8 cellular contexts compared by ENCODE assay signal in genomic region chr17:7888184-7888920, GRCh38. TPM values are rescaled to one million over a fixed set of nuclear protein-coding genes. Genes with fewer than 3 reads are reported as not detected.
DNase-seq lines count a peak whose midpoint lies in the region; ATAC-seq, FAIRE-seq and TF ChIP-seq lines count a peak whose summit lies in the region.

CHD3 (plus strand) TSS chr17:7888789; CDS start chr17:7889001, 212 bp downstream.

- H3K4me1 Mint-ChIP-seq in activated CD4-positive, alpha-beta T cell treated with anti-CD3 and anti-CD28 coated beads, Interleukin-2, amount 10 ng/mL, durations not matched to agents 24 days and 14 days: peaks cover 9% of the 10 kb centered on the region

- TF ChIP-seq CTCF in H1 (IDR thresholded peaks at IDR 0.05; ENCODE audit: control extremely low read depth in 1 of 3, insufficient read depth in 1 of 3, low read depth in 1 of 3, low read length in 3 of 3): no peak

- H3K56ac ChIP-seq in H1 (replicated peaks; ENCODE audit: insufficient read length, low read depth, low read length): no peak within 1 kb of the TSS

- no peak within 1 kb of the TSS; the same call in 1 of the 2 replicates for H2AK5ac ChIP-seq in H1 (ENCODE audit: low read depth, low read length)

- no peaks in the 10 kb centered on the region for H4K20me1 ChIP-seq in H1 (replicated peaks in 1 of 2; ENCODE audit: control insufficient read depth in 1 of 2, insufficient read depth in 2 of 2, low read length in 2 of 2)

- H3K14ac ChIP-seq in H1 (ENCODE audit: insufficient read length): no peak within 1 kb of the TSS

- peak within 1 kb of the TSS; percentile 45 for H4K91ac ChIP-seq in H1 (replicated peaks; ENCODE audit: insufficient read length, low read length)

- H3K79me1 ChIP-seq in H1 (ENCODE audit: low read depth, low read length): no peaks in the 10 kb centered on the region

- ATAC-seq in GM19397 (IDR thresholded peaks at IDR 0.05; ENCODE audit: unreplicated experiment) (no peak), HG02642 (IDR thresholded peaks at IDR 0.05; ENCODE audit: poor library complexity, unreplicated experiment) (no peak)

- intact Hi-C loops in activated CD4-positive, alpha-beta T cell treated with anti-CD3 and anti-CD28 coated beads, Interleukin-2, amount 10 ng/mL, durations not matched to agents 24 days and 14 days (cut with micrococcal nuclease): loop anchor here (5.0 kb wide), 2 partner anchors 44 to 201 kb away; partner anchors contain the start of genes CNTROB, TP53, TRAPPC1 and WRAP53

- peak within 1 kb of the TSS; percentile 53; the same call in 1 of the 2 replicates for H2BK15ac ChIP-seq in H1 (ENCODE audit: low read length)

- H3K4me2 ChIP-seq in H1 (ENCODE audit: insufficient read depth in 1 of 2, low read depth in 2 of 2, low read length in 2 of 2): peak within 1 kb of the TSS; percentile 82 to 100

- H3K9ac ChIP-seq in H1 (replicated peaks in 1 of 4; ENCODE audit: extremely low read depth in 1 of 4, low read depth in 3 of 4, low read length in 3 of 4): peak within 1 kb of the TSS in 3 of 4 experiments; percentile 35 to 42 (median 35); a peak in 6 of 7 replicates

- no peak within 1 kb of the TSS for H3K23ac ChIP-seq in H1 (ENCODE audit: insufficient read length)

- no peak for TF ChIP-seq POLR2A in H1 (IDR thresholded peaks at IDR 0.05; ENCODE audit: control extremely low read depth in 1 of 2, low read depth in 2 of 2, low read length in 2 of 2)

- H3K36me3 ChIP-seq in H1 (ENCODE audit: control insufficient read depth in 2 of 4, insufficient read depth in 4 of 4, low read length in 3 of 4): peaks cover 0 to 4% (median 0%) of the 10 kb centered on the region in 4 experiments; a peak in 1 of 8 replicates

- no peak within 1 kb of the TSS for H2BK120ac ChIP-seq in H1 (replicated peaks; ENCODE audit: low read depth, low read length)

- no peak within 1 kb of the TSS for H3K27ac ChIP-seq in H1 (ENCODE audit: low read depth, low read length)

- H3K79me2 ChIP-seq in H1 (ENCODE audit: control insufficient read depth in 1 of 2, insufficient read depth in 2 of 2, low read length in 2 of 2): no peaks in the 10 kb centered on the region

- H3K9me3 ChIP-seq in H1 (ENCODE audit: insufficient read depth in 2 of 2, low read depth in 1 of 2, low read length in 1 of 2): no peaks in the 10 kb centered on the region

- no peak within 1 kb of the TSS for H3K4ac ChIP-seq in H1 (replicated peaks; ENCODE audit: insufficient read length, low read depth, low read length)

- H3K23me2 ChIP-seq in H1 (ENCODE audit: low read depth, low read length): peaks cover 24% of the 10 kb centered on the region

- no peak within 1 kb of the TSS; the same call in 1 of the 2 replicates for H4K8ac ChIP-seq in H1 (ENCODE audit: extremely low read depth, insufficient read depth, low read length)

- peak within 1 kb of the TSS; percentile 47 for H3K27ac Mint-ChIP-seq in activated CD4-positive, alpha-beta T cell treated with anti-CD3 and anti-CD28 coated beads, Interleukin-2, amount 10 ng/mL, durations not matched to agents 24 days and 14 days

- CTCF ChIA-PET in H1 (lab: Charles Lee; ENCODE audit: partially characterized antibody): interaction anchor here (0.5 to 1.2 kb wide), 4 partner anchors 12 to 237 kb away, joined by 3 to 5 read pairs (median 3); no protein-coding TSS in a partner anchor

- no peak for FAIRE-seq in H1 (lab: Jason Lieb, UNC)

- H2BK12ac ChIP-seq in H1 (ENCODE audit: low read depth, low read length): peak within 1 kb of the TSS; percentile 94; the same call in 1 of the 2 replicates

- H4K5ac ChIP-seq in H1 (ENCODE audit: insufficient read length, low read depth, low read length): peak within 1 kb of the TSS; percentile 51

- H2BK20ac ChIP-seq in H1 (ENCODE audit: low read length): peak within 1 kb of the TSS; percentile 48; the same call in 1 of the 2 replicates

- DNase-seq in A172 (ENCODE audit: low spot score) (no peak), H1 (ENCODE audit: low read depth in 1 of 2, low spot score in 2 of 2) (no peak), mucosa of gallbladder (ENCODE audit: low spot score) (peak; percentile 46), superior temporal gyrus (ENCODE audit: extremely low spot score) (peak; percentile 28)
- peak; percentile 83 for DNase-seq in activated CD4-positive, alpha-beta T cell treated with anti-CD3 and anti-CD28 coated beads, Interleukin-2, amount 10 ng/mL, durations not matched to agents 24 days and 14 days

- peak; percentile 45; the same call in 1 of the 2 replicates for TF ChIP-seq EP300 in Ishikawa (IDR thresholded peaks at IDR 0.05; ENCODE audit: borderline replicate concordance)
- TF ChIP-seq EP300 in H1 (IDR thresholded peaks at IDR 0.05; ENCODE audit: borderline replicate concordance in 1 of 2, low read depth in 2 of 2, low read length in 2 of 2): no peak

- H3K36me3 Mint-ChIP-seq in activated CD4-positive, alpha-beta T cell treated with anti-CD3 and anti-CD28 coated beads, Interleukin-2, amount 10 ng/mL, durations not matched to agents 24 days and 14 days (ENCODE audit: low read depth): peaks cover 29% of the 10 kb centered on the region

- H3K4me3 Mint-ChIP-seq in activated CD4-positive, alpha-beta T cell treated with anti-CD3 and anti-CD28 coated beads, Interleukin-2, amount 10 ng/mL, durations not matched to agents 24 days and 14 days: no peak within 1 kb of the TSS

- H2BK5ac ChIP-seq in H1 (ENCODE audit: low read depth, low read length): peak within 1 kb of the TSS; percentile 95; the same call in 1 of the 2 replicates

- peaks cover 0 to 10% (median 3%) of the 10 kb centered on the region in 4 experiments; a peak in 3 of 7 replicates for H3K27me3 ChIP-seq in H1 (replicated peaks in 1 of 4; ENCODE audit: control insufficient read depth in 3 of 4, extremely low read depth in 1 of 4, insufficient read depth in 3 of 4, low read length in 3 of 4)

- peak within 1 kb of the TSS; percentile 37 to 83 (median 51) for H3K4me3 ChIP-seq in H1 (ENCODE audit: extremely low read depth in 1 of 4, insufficient read depth in 2 of 4, low read depth in 3 of 4, low read length in 4 of 4)

- POLR2A ChIA-PET in H1 (lab: Charles Lee; ENCODE audit: partially characterized antibody): no interaction called here

- TF ChIP-seq RAD21 in Ishikawa (IDR thresholded peaks at IDR 0.05; ENCODE audit: low read depth) (no peak), H1 (IDR thresholded peaks at IDR 0.05 in 1 of 2, conservative IDR thresholded peaks at IDR 0.05 in 1 of 2; ENCODE audit: low read depth in 2 of 2, low read length in 2 of 2) (no peak)

- peak within 1 kb of the TSS; percentile 63 for H3K18ac ChIP-seq in H1 (ENCODE audit: extremely low read depth, low read length)

- peaks cover 9 to 30% (median 17%) of the 10 kb centered on the region in 4 experiments for H3K4me1 ChIP-seq in H1 (replicated peaks in 1 of 4; ENCODE audit: control insufficient read depth in 3 of 4, insufficient read depth in 4 of 4, low read length in 3 of 4)

- no peaks in the 10 kb centered on the region for H3K27me3 Mint-ChIP-seq in activated CD4-positive, alpha-beta T cell treated with anti-CD3 and anti-CD28 coated beads, Interleukin-2, amount 10 ng/mL, durations not matched to agents 24 days and 14 days

- peak within 1 kb of the TSS; percentile 87 for H2AFZ ChIP-seq in H1 (ENCODE audit: low read length)

- H3K9me3 Mint-ChIP-seq in activated CD4-positive, alpha-beta T cell treated with anti-CD3 and anti-CD28 coated beads, Interleukin-2, amount 10 ng/mL, durations not matched to agents 24 days and 14 days: no peaks in the 10 kb centered on the region

- WGBS in H1 (ENCODE audit: extremely low coverage in 1 of 2, insufficient coverage in 1 of 2, insufficient read length in 1 of 2, insufficient replicate concordance in 2 of 2, low coverage in 1 of 2, low lambda C conversion rate in 2 of 2, missing lambda C conversion rate in 1 of 2), 2 experiments: 76% methylated on average over 18 of the region's 18 CpGs; no CpG with 5 or more reads in 1 of the 2 experiments

TF ChIP-seq in Ishikawa, 13 proteins besides CTCF, POLR2A, EP300 and RAD21 (continues in another document):
- TF ChIP-seq TCF12 (IDR thresholded peaks at IDR 0.05; ENCODE audit: low read depth): peak; percentile 61; the same call in 1 of the 2 replicates

TF ChIP-seq in H1, 55 proteins besides CTCF, POLR2A, EP300 and RAD21 (continues in another document):
- TF ChIP-seq JUND (IDR thresholded peaks at IDR 0.05; ENCODE audit: low read length) (no peak), PHF8 (conservative IDR thresholded peaks at IDR 0.05; ENCODE audit: low read depth, low read length) (no peak), TBP (IDR thresholded peaks at IDR 0.05; ENCODE audit: low read depth, low read length) (no peak), SP2 (IDR thresholded peaks at IDR 0.05; ENCODE audit: low read length) (no peak), HDAC6 (IDR thresholded peaks at IDR 0.05; ENCODE audit: low read depth, low read length) (no peak), KDM5A (IDR thresholded peaks at IDR 0.05; ENCODE audit: low read length) (no peak), TCF12 (IDR thresholded peaks at IDR 0.05; ENCODE audit: low read depth, low read length) (no peak), CBX5 (IDR thresholded peaks at IDR 0.05; ENCODE audit: low read depth, low read length) (no peak), SIRT6 (IDR thresholded peaks at IDR 0.05; ENCODE audit: low read length) (no peak), ATF2 (IDR thresholded peaks at IDR 0.05; ENCODE audit: low read length) (no peak)

RNA-seq across cellular contexts. Expression of gene CHD3, which starts in this region (rescaled TPM):
- total RNA-seq in A172 (2014; rRNA removed; shearing (Covaris generic)): 89.2 and 104 TPM in 2 replicates
- total RNA-seq in activated CD4-positive, alpha-beta T cell treated with anti-CD3 and anti-CD28 coated beads, Interleukin-2, amount 10 ng/mL, durations not matched to agents 24 days and 14 days: 152 and 158 TPM in 2 replicates
- total RNA-seq in H1 (2021; fragmentation: NEBNext Ultra II Directional; extraction: Animal tissue kit (Norgen Biotek cat#: 25700)): 12.9 and 14.2 TPM in 2 replicates
- 12.3 and 18.3 TPM in 2 replicates for polyA plus RNA-seq in H1 (2011; rRNA removed)
- polyA plus RNA-seq in H1 (2011; cell fraction: cytosol; rRNA removed): 12.4 TPM
- 45.8 TPM for polyA plus RNA-seq in H1 (2011; cell fraction: nucleus; rRNA removed)
- polyA plus RNA-seq in H1 (2012, experiment 1 of 2): 20.4 to 31.7 TPM (median 27.8 TPM) in 4 replicates
- 4.9 TPM for polyA plus RNA-seq in H1 (2012, experiment 2 of 2)
- polyA plus RNA-seq in H1 (2013, experiment 1 of 2): 12.0 TPM
- 11.8 TPM for polyA plus RNA-seq in H1 (2013, experiment 2 of 2)
- 17.4 and 27.2 TPM in 2 replicates for polyA minus RNA-seq in H1 (2011; rRNA and poly(A)+ RNA removed)
- 16.4 TPM for polyA minus RNA-seq in H1 (2011; cell fraction: cytosol; rRNA and poly(A)+ RNA removed)
- polyA minus RNA-seq in H1 (2011; cell fraction: nucleus; rRNA and poly(A)+ RNA removed): 16.2 TPM
- total RNA-seq in mucosa of gallbladder: 127 TPM

Comparison
In these comparisons a context has a peak if more than half of its experiments do, and no peak if none do; other contexts are left out.
1. DNase-seq: peak in activated CD4-positive, alpha-beta T cell treated with anti-CD3 and anti-CD28 coated beads, Interleukin-2, amount 10 ng/mL, durations not matched to agents 24 days and 14 days (single experiment), mucosa of gallbladder (single experiment) and superior temporal gyrus (single experiment); none in A172 (single experiment) and H1 (0 of 2).